Comparison of ENCODE assay signal across 1 cellular context in genomic region chr22:19086944-19087343, GRCh38.
TF ChIP-seq lines count a peak whose summit lies in the region.

No MANE protein-coding gene starts in this region.

TF ChIP-seq in K562, 482 proteins besides CTCF, POLR2A, EP300 and RAD21 (continued from another document):
- TF ChIP-seq PBX2 (CRISPR knock-in tag; IDR thresholded peaks at IDR 0.05; ENCODE audit: low read depth) (no peak), PBX2 (tag; conservative IDR thresholded peaks at IDR 0.05; ENCODE audit: low read depth) (no peak), ZNF778 (CRISPR knock-in tag; IDR thresholded peaks at IDR 0.05) (no peak), U2AF1 (optimal IDR thresholded peaks at IDR 0.05; ENCODE audit: low read depth, low read length) (no peak), FOXP4 (CRISPR knock-in tag; IDR thresholded peaks at IDR 0.05; ENCODE audit: borderline replicate concordance) (peak; percentile 55; the same call in 1 of the 2 replicates), MTA2 (IDR thresholded peaks at IDR 0.05; ENCODE audit: low read depth) (no peak), CCNT2 (IDR thresholded peaks at IDR 0.05; ENCODE audit: borderline replicate concordance, extremely low read depth, insufficient read length, low read depth, low read length) (no peak), ZSCAN29 (IDR thresholded peaks at IDR 0.05) (no peak)
